1 cellular context compared by ENCODE assay signal in the genomic region with DNA sequence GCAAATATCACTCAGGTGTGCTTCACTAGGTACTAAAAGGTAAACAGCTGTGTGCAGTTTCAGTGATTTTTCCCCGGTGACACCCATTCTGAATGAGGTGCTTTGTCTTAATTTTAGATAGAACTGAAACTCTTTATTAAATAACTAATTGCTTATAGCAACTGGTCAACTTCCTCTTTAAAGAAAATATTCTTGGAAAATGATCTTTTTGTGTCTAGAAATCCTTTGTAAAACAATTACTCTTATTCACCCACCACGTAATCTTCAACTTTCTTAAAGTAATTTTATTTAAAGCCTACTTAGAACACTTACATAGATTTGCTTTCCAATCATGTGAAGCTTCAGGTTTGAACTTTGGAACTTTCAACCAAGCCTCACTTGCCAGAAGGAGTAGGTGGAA.
A peak's percentile ranks its signal among the peaks of the same experiment; 100 is the strongest.
TF ChIP-seq lines count a peak whose summit lies in the region.

No MANE protein-coding gene starts in this region.

TF ChIP-seq in GM12878, 131 proteins besides CTCF, POLR2A, EP300 and RAD21 (continued from another document):
- TF ChIP-seq ATF7 (IDR thresholded peaks at IDR 0.05; ENCODE audit: low read depth) (0 out of 2 replicates have a peak, but pooled peaks have one; percentile 18), YBX1 (IDR thresholded peaks at IDR 0.05) (no peak), DPF2 (IDR thresholded peaks at IDR 0.05) (0 out of 2 replicates have a peak, but pooled peaks have one; percentile 24)
